ENCODE assay signal across 1 cellular context in genomic region chr5:137833463-137833862, GRCh38.
TF ChIP-seq lines count a peak whose summit lies in the region.

No MANE protein-coding gene starts in this region.

TF ChIP-seq in IMR-90, 13 proteins besides CTCF, POLR2A, EP300 and RAD21 (continued from another document):
- TF ChIP-seq USF2 (IDR thresholded peaks at IDR 0.05; ENCODE audit: low read depth, low read length) (no peak), MAFK (IDR thresholded peaks at IDR 0.05; ENCODE audit: low read depth, low read length) (no peak), CHD1 (IDR thresholded peaks at IDR 0.05; ENCODE audit: low read depth, low read length) (no peak), MAZ (IDR thresholded peaks at IDR 0.05; ENCODE audit: borderline replicate concordance, low read depth, low read length) (no peak), RFX5 (IDR thresholded peaks at IDR 0.05; ENCODE audit: low read depth, low read length) (no peak), CEBPB (IDR thresholded peaks at IDR 0.05; ENCODE audit: low read depth, low read length) (no peak)
TF ChIP-seq in IMR-90: peak in this region for 0.
